Comparison of ENCODE assay signal across 8 cellular contexts in genomic region chr3:79016587-79017380, GRCh38.
DNase-seq lines count a peak whose midpoint lies in the region; ATAC-seq and TF ChIP-seq lines count a peak whose summit lies in the region.

No MANE protein-coding gene starts in this region.

- DNase-seq in NCI-H146 (lab: John Stamatoyannopoulos, UW) = peak; percentile 6
- no peak for DNase-seq in NCI-H146 treated with DMSO at 0.1 percent for 48 hours (lab: John Stamatoyannopoulos, UW; ENCODE audit: unreplicated experiment)
- peak; percentile 14 for DNase-seq in astrocyte of the hippocampus (ENCODE audit: low read depth, low spot score)
- DNase-seq in iris pigment epithelial cell (ENCODE audit: low read depth) = peak; percentile 44
- DNase-seq in thyroid gland = no peak
- DNase-seq in NAMALWA (ENCODE audit: low spot score) = no peak
- DNase-seq in activated T-cell treated with anti-CD3 and anti-CD28 coated beads, Interleukin-2, amount 50 U/mL, for 1 hour = no peak

- TF ChIP-seq CTCF in thyroid gland (IDR thresholded peaks at IDR 0.05) = no peak

- no peak overlapping the region for H3K27ac ChIP-seq in thyroid gland

- no peak for TF ChIP-seq POLR2A in thyroid gland (IDR thresholded peaks at IDR 0.05)

- no peaks in the 10 kb centered on the region for H3K36me3 ChIP-seq in thyroid gland

- H3K9me3 ChIP-seq in thyroid gland = no peaks in the 10 kb centered on the region

- no peak for ATAC-seq in GM21723 (IDR thresholded peaks at IDR 0.05; ENCODE audit: unreplicated experiment)

- H3K4me3 ChIP-seq in thyroid gland (replicated peaks in 1 of 3) = peak overlapping the region in 2 of 3 donors; percentile 15 to 59

- no peaks in the 10 kb centered on the region for H3K27me3 ChIP-seq in thyroid gland

- 63 to 74% methylated on average over 8 of the region's 8 CpGs for WGBS in thyroid gland, 2 donors

- intact Hi-C loops in thyroid gland (cut with DNase I) = no loop called here

- no peaks in the 10 kb centered on the region for H3K4me1 ChIP-seq in thyroid gland

Comparison
In these comparisons a context has a peak if more than half of its experiments do, and no peak if none do; other contexts are left out.
1. DNase-seq: peak in NCI-H146 (single experiment), astrocyte of the hippocampus (single experiment) and iris pigment epithelial cell (single experiment); none in NCI-H146 treated with DMSO at 0.1 percent for 48 hours (single experiment), thyroid gland (0 of 2), NAMALWA (single experiment) and activated T-cell treated with anti-CD3 and anti-CD28 coated beads, Interleukin-2, amount 50 U/mL, for 1 hour (single experiment).